Comparison of ENCODE assay signal across 7 cellular contexts in genomic region chr16:77191259-77191969, GRCh38. TPM values are rescaled to one million over a fixed set of nuclear protein-coding genes. Genes with fewer than 3 reads are reported as not detected.
DNase-seq lines count a peak whose midpoint lies in the region; ATAC-seq, FAIRE-seq and TF ChIP-seq lines count a peak whose summit lies in the region.

No MANE protein-coding gene starts in this region.

- TF ChIP-seq POLR2A in GM12892 (IDR thresholded peaks at IDR 0.05; ENCODE audit: low read depth, low read length), result 0 out of 2 replicates have a peak, but pooled peaks have one; percentile 45

- FAIRE-seq in GM12892 (lab: Jason Lieb, UNC), result peak; percentile 38

- H3K4me1 Mint-ChIP-seq in activated CD4-positive, alpha-beta memory T cell treated with anti-CD3 and anti-CD28 coated beads for 36 hours (ENCODE audit: low read depth), result peaks cover 33% of the 10 kb centered on the region

- H3K36me3 Mint-ChIP-seq in activated CD4-positive, alpha-beta memory T cell treated with anti-CD3 and anti-CD28 coated beads for 36 hours, result peaks cover 35% of the 10 kb centered on the region

- H3K4me3 Mint-ChIP-seq in activated CD4-positive, alpha-beta memory T cell treated with anti-CD3 and anti-CD28 coated beads for 36 hours, result peak overlapping the region; percentile 86

- no peaks in the 10 kb centered on the region for H3K9me3 Mint-ChIP-seq in activated CD4-positive, alpha-beta memory T cell treated with anti-CD3 and anti-CD28 coated beads for 36 hours

- no peak for TF ChIP-seq CTCF in fibroblast of mammary gland (conservative IDR thresholded peaks at IDR 0.05; ENCODE audit: control insufficient read depth, insufficient read depth, low read depth, low read length)
- TF ChIP-seq CTCF in omental fat pad (IDR thresholded peaks at IDR 0.05), result no peak

- CTCF ChIA-PET in activated CD4-positive, alpha-beta memory T cell treated with anti-CD3 and anti-CD28 coated beads for 36 hours (lab: Charles Lee), result interaction anchor here (1.1 kb wide), 1 partner anchor 20 kb away, joined by 5 read pairs; no protein-coding TSS in a partner anchor

- peak overlapping the region; percentile 97 for H3K4me3 ChIP-seq in fibroblast of mammary gland (ENCODE audit: control insufficient read depth, low read depth, low read length)

- DNase-seq in GM12892 (ENCODE audit: insufficient read length) (no peak), fibroblast of mammary gland (ENCODE audit: low read depth) (peak; percentile 17), omental fat pad (ENCODE audit: low spot score) (no peak), OCI-M2 (lab: John Stamatoyannopoulos, UW; ENCODE audit: unreplicated experiment) (no peak)
- peak; percentile 44 for DNase-seq in activated CD4-positive, alpha-beta memory T cell treated with anti-CD3 and anti-CD28 coated beads for 36 hours

- H3K27ac Mint-ChIP-seq in activated CD4-positive, alpha-beta memory T cell treated with anti-CD3 and anti-CD28 coated beads for 36 hours, result peak overlapping the region; percentile 98

- intact Hi-C loops in activated CD4-positive, alpha-beta memory T cell treated with anti-CD3 and anti-CD28 coated beads for 36 hours (cut with micrococcal nuclease), result loop anchor here (2.0 kb wide), 3 partner anchors 1545 to 1635 kb away; partner anchors contain the start of genes GABARAPL2, KARS1, TERF2IP and TMEM231

- POLR2A ChIA-PET in activated CD4-positive, alpha-beta memory T cell treated with anti-CD3 and anti-CD28 coated beads for 36 hours (lab: Charles Lee), result interaction anchor here (0.7 to 1.6 kb wide), 3 partner anchors 20 to 1544 kb away, joined by 3 to 5 read pairs (median 5); partner anchors contain the start of genes KARS1 and TERF2IP

- H3K27me3 Mint-ChIP-seq in activated CD4-positive, alpha-beta memory T cell treated with anti-CD3 and anti-CD28 coated beads for 36 hours, result no peaks in the 10 kb centered on the region

- ATAC-seq in HG03432 (IDR thresholded peaks at IDR 0.05; ENCODE audit: unreplicated experiment) (peak; percentile 0), omental fat pad (ENCODE audit: low FRiP score) (peak; percentile 1), GM21786 (IDR thresholded peaks at IDR 0.05; ENCODE audit: unreplicated experiment) (no peak)

RNA-seq across cellular contexts. Expression of gene MON1B, which starts 0.4 kb away (rescaled TPM):
- 15.1 TPM for polyA plus RNA-seq in GM12892 (2012; ENCODE audit: missing spikeins)
- total RNA-seq in activated CD4-positive, alpha-beta memory T cell treated with anti-CD3 and anti-CD28 coated beads for 36 hours, result 10 to 100 TPM; 63.7 to 70.2 TPM
- total RNA-seq in omental fat pad, result 10 to 100 TPM; 19.0 to 27.6 (median 25.2) TPM

RNA-seq across cellular contexts. Expression of gene SYCE1L, which starts 7.8 kb away (rescaled TPM):
- polyA plus RNA-seq in GM12892 (2012; ENCODE audit: missing spikeins), result not detected
- 1 to 10 TPM; 3.9 to 5.0 TPM for total RNA-seq in activated CD4-positive, alpha-beta memory T cell treated with anti-CD3 and anti-CD28 coated beads for 36 hours
- under 1 TPM in 3 of 4 donors, not detected in 1; 0.56 to 0.84 (median 0.69) TPM for total RNA-seq in omental fat pad

Comparison
In these comparisons a context has a peak if more than half of its experiments do, and no peak if none do; other contexts are left out.
1. DNase-seq: peak in activated CD4-positive, alpha-beta memory T cell treated with anti-CD3 and anti-CD28 coated beads for 36 hours (single experiment) and fibroblast of mammary gland (single experiment); none in GM12892 (single experiment), omental fat pad (single experiment) and OCI-M2 (single experiment).